In genomic region chr16:50616883-50617629, GRCh38 we compare ENCODE assay signal across 15 cellular contexts.
A peak's percentile ranks its signal among the peaks of the same experiment; 100 is the strongest.
DNase-seq lines count a peak whose midpoint lies in the region; ATAC-seq and TF ChIP-seq lines count a peak whose summit lies in the region.
"Had no signal": no experiment of that assay in that cellular context is flagged by ENCODE, and none has a peak within 500 bp of the region (broad histone marks: within the 10 kb centered on the region; RNA-seq: fewer than 3 reads in every experiment).

No MANE protein-coding gene starts in this region.

- H3K56ac ChIP-seq in mesendoderm (ENCODE audit: low read length) = no peak overlapping the region

- H3K4me2 ChIP-seq in mesendoderm (ENCODE audit: low read length) = no peak overlapping the region

- H2BK5ac ChIP-seq in mesendoderm (ENCODE audit: low read length) = no peak overlapping the region

- H3K18ac ChIP-seq in mesendoderm (ENCODE audit: low read length) = no peak overlapping the region

- peak overlapping the region; percentile 1 for H3K27ac ChIP-seq in mesendoderm (ENCODE audit: low read depth, low read length)
- H3K27ac ChIP-seq: gastrocnemius medialis, lower lobe of right lung, parathyroid adenoma had no signal

- H3K9ac ChIP-seq in mesendoderm (ENCODE audit: low read length) = peak overlapping the region; percentile 9
- H3K9ac ChIP-seq: parathyroid adenoma had no signal

- in situ Hi-C loops in astrocyte of the spinal cord (cut with HindIII; ENCODE audit: low sequenced_read_pairs) = no loop called here

- no peak overlapping the region for H3K23ac ChIP-seq in mesendoderm (ENCODE audit: low read length)

- no peak for ATAC-seq in GM18511 (IDR thresholded peaks at IDR 0.05; ENCODE audit: unreplicated experiment)
- ATAC-seq: gastrocnemius medialis; lower lobe of right lung; stimulated activated naive CD8-positive, alpha-beta T cell treated with anti-CD3 and anti-CD28 coated beads, Interleukin-15, amount 100 ng/mL, for 72 hours had no signal

- no peaks in the 10 kb centered on the region for H3K36me3 ChIP-seq in mesendoderm (ENCODE audit: control insufficient read depth, insufficient read depth, low read length)
- H3K36me3 ChIP-seq: gastrocnemius medialis, lower lobe of right lung had no signal

- no CpG with 5 or more reads among the region's 11 CpGs for WGBS in mesendoderm (ENCODE audit: extremely low coverage, insufficient coverage, low lambda C conversion rate)

- no peaks in the 10 kb centered on the region for H3K79me2 ChIP-seq in mesendoderm (ENCODE audit: control insufficient read depth, insufficient read depth, low read length)
- H3K79me2 ChIP-seq: parathyroid adenoma had no signal

- H4K5ac ChIP-seq in mesendoderm (ENCODE audit: low read length) = no peak overlapping the region

- no peak overlapping the region for H4K8ac ChIP-seq in mesendoderm (ENCODE audit: low read depth, low read length)

- peaks cover 5% of the 10 kb centered on the region for H3K4me1 ChIP-seq in mesendoderm (ENCODE audit: control insufficient read depth, low read depth, low read length)
- H3K4me1 ChIP-seq: parathyroid adenoma had no signal

- DNase-seq in AG10803 (ENCODE audit: low read depth) (peak; percentile 25), EH (ENCODE audit: low read depth) (peak; percentile 27), astrocyte of the spinal cord (ENCODE audit: low read depth, low spot score) (peak; percentile 14), mesendoderm (peak; percentile 87), activated gamma-delta T cell (lab: John Stamatoyannopoulos, UW) (no peak), NOMO-1 (lab: John Stamatoyannopoulos, UW; ENCODE audit: unreplicated experiment in 2 of 2) (no peak)
- no peak for DNase-seq in stimulated activated CD4-positive, alpha-beta T cell treated with anti-CD3 and anti-CD28 coated beads, Interleukin-12 subunit alpha, Interleukin-12 subunit beta, amount 100 ng/mL, for 4 hours
- DNase-seq: activated CD8-positive, alpha-beta memory T cell treated with anti-CD3 and anti-CD28 coated beads, Interleukin-2, amount 50 U/mL, for 4 hours; anterior cingulate cortex; gastrocnemius medialis; lower lobe of right lung; stimulated activated CD4-positive, alpha-beta T cell treated with anti-CD3 and anti-CD28 coated beads, Interleukin-4, amount 100 ng/mL, for 24 hours; stimulated activated naive CD8-positive, alpha-beta T cell treated with anti-CD3 and anti-CD28 coated beads, Interleukin-15, amount 100 ng/mL, for 72 hours had no signal

- H3K4me3 ChIP-seq in AG10803 (ENCODE audit: low read length) (no peak overlapping the region), astrocyte of the spinal cord (ENCODE audit: low read depth, low read length) (no peak overlapping the region), mesendoderm (ENCODE audit: low read length) (no peak overlapping the region)
- H3K4me3 ChIP-seq: gastrocnemius medialis, lower lobe of right lung had no signal

- no peak overlapping the region for H2BK15ac ChIP-seq in mesendoderm (replicated peaks; ENCODE audit: low read depth)

- H3K79me1 ChIP-seq in mesendoderm (ENCODE audit: low read length) = peaks cover 1% of the 10 kb centered on the region

- H3K27me3 ChIP-seq in mesendoderm (ENCODE audit: insufficient read depth, low read length, poor library complexity) = no peaks in the 10 kb centered on the region
- H3K27me3 ChIP-seq: gastrocnemius medialis had no signal

- TF ChIP-seq CTCF in AG10803 (conservative IDR thresholded peaks at IDR 0.05; ENCODE audit: low read length) = no peak
- TF ChIP-seq CTCF in astrocyte of the spinal cord (IDR thresholded peaks at IDR 0.05; ENCODE audit: low read depth, low read length) = no peak

- no peak overlapping the region for H2BK120ac ChIP-seq in mesendoderm (ENCODE audit: low read depth, low read length)

- H3K4ac ChIP-seq in mesendoderm (ENCODE audit: low read depth, low read length) = no peak overlapping the region

- no peak overlapping the region for H2AK5ac ChIP-seq in mesendoderm (ENCODE audit: low read length)

Comparison
In these comparisons a context has a peak if more than half of its experiments do, and no peak if none do; other contexts are left out.
1. DNase-seq: peak in AG10803 (single experiment), EH (single experiment), astrocyte of the spinal cord (single experiment) and mesendoderm (single experiment); none in activated gamma-delta T cell (single experiment), NOMO-1 (0 of 2) and stimulated activated CD4-positive, alpha-beta T cell treated with anti-CD3 and anti-CD28 coated beads, Interleukin-12 subunit alpha, Interleukin-12 subunit beta, amount 100 ng/mL, for 4 hours (single experiment).